Comparison of ENCODE assay signal across 20 cellular contexts in the genomic region with DNA sequence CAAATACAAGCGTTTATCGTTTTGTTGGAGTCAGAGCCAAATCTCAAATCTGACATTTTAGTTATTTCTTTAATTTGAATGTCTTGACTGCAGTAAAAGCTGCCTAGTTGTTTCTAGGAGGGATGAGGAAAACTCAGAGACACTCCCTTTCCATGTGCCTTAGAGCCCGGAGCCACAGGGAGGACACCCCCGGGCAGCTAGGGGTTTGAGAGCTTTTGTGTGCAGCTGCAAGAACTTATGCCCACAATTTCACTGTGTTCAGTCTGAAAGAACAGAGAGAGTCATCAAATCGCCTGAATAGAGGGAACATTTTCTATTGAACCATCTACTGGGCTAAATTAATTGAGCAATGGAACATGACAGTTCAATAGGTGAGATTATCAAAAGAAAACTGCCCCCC.
"Had no signal": no experiment of that assay in that cellular context is flagged by ENCODE, and none has a peak within 500 bp of the region (broad histone marks: within the 10 kb centered on the region; RNA-seq: fewer than 3 reads in every experiment).

No MANE protein-coding gene starts in this region.

- H3K4me3 ChIP-seq: esophagus squamous epithelium, heart left ventricle, spleen, thoracic aorta, transverse colon had no signal

- H3K36me3 ChIP-seq: esophagus squamous epithelium, heart left ventricle, spleen, thoracic aorta, transverse colon had no signal

- DNase-seq: cerebellar nuclear complex; dermis blood vessel endothelial cell; esophagus squamous epithelium; foreskin keratinocyte; heart left ventricle; spleen; stimulated activated CD4-positive, alpha-beta T cell treated with anti-CD3 and anti-CD28 coated beads, Interleukin-15, amount 100 ng/mL, for 24 hours; stimulated activated CD4-positive, alpha-beta T cell treated with anti-CD3 and anti-CD28 coated beads, Interleukin-1b, Interleukin-23, amount 100 ng/mL, for 48 hours; stimulated activated CD4-positive, alpha-beta T cell treated with anti-CD3 and anti-CD28 coated beads, Interleukin-4, amount 100 ng/mL, for 24 hours; transverse colon had no signal

- H3K9me3 ChIP-seq: esophagus squamous epithelium, heart left ventricle, spleen, thoracic aorta, transverse colon had no signal

- ATAC-seq: foreskin keratinocyte; heart left ventricle; left lobe of liver; natural killer cell treated with Interleukin-12 subunit alpha and Interleukin-12 subunit beta and Interleukin-15 and Interleukin-18, amount 100 ng/mL, for 72 hours; sciatic nerve; stimulated activated memory B cell treated with anti-CD40 and anti-IgM and Interleukin-4, amounts not matched to agents 10 μg/mL and 1 μg/mL and 100 μg/mL, for 72 hours had no signal

- H3K4me3 Mint-ChIP-seq: memory B cell; mesothelial cell of epicardium; natural killer cell treated with Interleukin-12 subunit alpha and Interleukin-12 subunit beta and Interleukin-15 and Interleukin-18, amount 100 ng/mL, for 72 hours; stimulated activated memory B cell treated with anti-CD40 and anti-IgM and Interleukin-4, amounts not matched to agents 10 μg/mL and 1 μg/mL and 100 μg/mL, for 72 hours; stimulated activated naive CD8-positive, alpha-beta T cell treated with anti-CD3 and anti-CD28 coated beads, Interleukin-15, Interleukin-2, amounts not matched to agents 100 ng/mL and 50 ng/mL, for 24 hours had no signal

- H3K36me3 Mint-ChIP-seq: memory B cell; mesothelial cell of epicardium; natural killer cell treated with Interleukin-12 subunit alpha and Interleukin-12 subunit beta and Interleukin-15 and Interleukin-18, amount 100 ng/mL, for 72 hours; stimulated activated memory B cell treated with anti-CD40 and anti-IgM and Interleukin-4, amounts not matched to agents 10 μg/mL and 1 μg/mL and 100 μg/mL, for 72 hours had no signal

- H3K4me1 Mint-ChIP-seq: memory B cell; mesothelial cell of epicardium; stimulated activated memory B cell treated with anti-CD40 and anti-IgM and Interleukin-4, amounts not matched to agents 10 μg/mL and 1 μg/mL and 100 μg/mL, for 72 hours had no signal

- H3K27me3 Mint-ChIP-seq: memory B cell; natural killer cell treated with Interleukin-12 subunit alpha and Interleukin-12 subunit beta and Interleukin-15 and Interleukin-18, amount 100 ng/mL, for 72 hours; stimulated activated memory B cell treated with anti-CD40 and anti-IgM and Interleukin-4, amounts not matched to agents 10 μg/mL and 1 μg/mL and 100 μg/mL, for 72 hours; stimulated activated naive CD8-positive, alpha-beta T cell treated with anti-CD3 and anti-CD28 coated beads, Interleukin-15, Interleukin-2, amounts not matched to agents 100 ng/mL and 50 ng/mL, for 24 hours had no signal

- H3K27ac Mint-ChIP-seq: memory B cell; mesothelial cell of epicardium; natural killer cell treated with Interleukin-12 subunit alpha and Interleukin-12 subunit beta and Interleukin-15 and Interleukin-18, amount 100 ng/mL, for 72 hours; stimulated activated memory B cell treated with anti-CD40 and anti-IgM and Interleukin-4, amounts not matched to agents 10 μg/mL and 1 μg/mL and 100 μg/mL, for 72 hours; stimulated activated naive CD8-positive, alpha-beta T cell treated with anti-CD3 and anti-CD28 coated beads, Interleukin-15, Interleukin-2, amounts not matched to agents 100 ng/mL and 50 ng/mL, for 24 hours had no signal

- FAIRE-seq: colon, islet of Langerhans had no signal

- H3K27me3 ChIP-seq: esophagus squamous epithelium, foreskin keratinocyte, heart left ventricle, spleen, transverse colon had no signal

- H3K27ac ChIP-seq: esophagus squamous epithelium, foreskin keratinocyte, heart left ventricle, spleen, thoracic aorta, transverse colon had no signal

- H3K4me1 ChIP-seq: esophagus squamous epithelium, foreskin keratinocyte, heart left ventricle, spleen, transverse colon had no signal

- H3K9me3 Mint-ChIP-seq: memory B cell; mesothelial cell of epicardium; stimulated activated memory B cell treated with anti-CD40 and anti-IgM and Interleukin-4, amounts not matched to agents 10 μg/mL and 1 μg/mL and 100 μg/mL, for 72 hours; stimulated activated naive CD8-positive, alpha-beta T cell treated with anti-CD3 and anti-CD28 coated beads, Interleukin-15, Interleukin-2, amounts not matched to agents 100 ng/mL and 50 ng/mL, for 24 hours had no signal
